14 cellular contexts compared by ENCODE assay signal in genomic region chr20:19565721-19566120, GRCh38.
A peak's percentile ranks its signal among the peaks of the same experiment; 100 is the strongest.
DNase-seq lines count a peak whose midpoint lies in the region; ATAC-seq lines count a peak whose summit lies in the region.
"Had no signal": no experiment of that assay in that cellular context is flagged by ENCODE, and none has a peak within 500 bp of the region (broad histone marks: within the 10 kb centered on the region; RNA-seq: fewer than 3 reads in every experiment).

No MANE protein-coding gene starts in this region.

- peaks cover 0 to 5% (median 5%) of the 10 kb centered on the region in 3 donors for H3K9me3 Mint-ChIP-seq in T-cell

- H3K4me1 Mint-ChIP-seq in T-cell: no peaks in the 10 kb centered on the region

- DNase-seq in EH (ENCODE audit: low read depth) (peak; percentile 15), M059J (ENCODE audit: low read depth) (peak; percentile 27), amniotic epithelial cell (ENCODE audit: low read depth) (peak; percentile 41), kidney tubule cell (ENCODE audit: low spot score) (peak; percentile 58), cortex of kidney (lab: John Stamatoyannopoulos, UW) (no peak), T-cell (no peak)
- DNase-seq in effector CD4-positive, alpha-beta T cell: no peak
- DNase-seq: AML-193; Caco-2; CD4-positive, alpha-beta T cell; GDM1; H9; IMR-90 had no signal

- H3K36me3 Mint-ChIP-seq in T-cell: no peaks in the 10 kb centered on the region

- CTCF ChIA-PET in T-cell (lab: Charles Lee): no interaction called here

- H3K27me3 Mint-ChIP-seq in T-cell: peaks cover 2 to 14% of the 10 kb centered on the region in 2 donors

- ATAC-seq in T-cell (replicated peaks in 1 of 4): no peak
- ATAC-seq: A549 had no signal

- no peak overlapping the region for H3K27ac Mint-ChIP-seq in T-cell
- H3K27ac Mint-ChIP-seq: CD4-positive, alpha-beta T cell; H9 had no signal

- no peak overlapping the region for H3K4me3 Mint-ChIP-seq in T-cell
- H3K4me3 Mint-ChIP-seq: CD4-positive, alpha-beta T cell; H9 had no signal

- POLR2A ChIA-PET in T-cell (lab: Charles Lee): no interaction called here

Comparison
In these comparisons a context has a peak if more than half of its experiments do, and no peak if none do; other contexts are left out.
1. DNase-seq: peak in EH (single experiment), M059J (single experiment), amniotic epithelial cell (single experiment) and kidney tubule cell (single experiment); none in cortex of kidney (single experiment), T-cell (0 of 34) and effector CD4-positive, alpha-beta T cell (single experiment).